Comparison of ENCODE assay signal across 15 cellular contexts in genomic region chr9:137680445-137681358, GRCh38.
DNase-seq lines count a peak whose midpoint lies in the region; ATAC-seq and TF ChIP-seq lines count a peak whose summit lies in the region.
"Had no signal": no experiment of that assay in that cellular context is flagged by ENCODE, and none has a peak within 500 bp of the region (broad histone marks: within the 10 kb centered on the region; RNA-seq: fewer than 3 reads in every experiment).

No MANE protein-coding gene starts in this region.

- H3F3A ChIP-seq in DOHH2 (ENCODE audit: control insufficient read depth, insufficient read depth) (peaks cover 15% of the 10 kb centered on the region), neural progenitor cell (ENCODE audit: low read depth) (peaks cover 22% of the 10 kb centered on the region)

- H2AFZ ChIP-seq in neural progenitor cell (replicated peaks), result no peak overlapping the region

- peak overlapping the region; percentile 69 for H3K4me2 ChIP-seq in DOHH2 (ENCODE audit: low read length)
- H3K4me2 ChIP-seq in neural progenitor cell, result peak overlapping the region; percentile 5

- H3K36me3 Mint-ChIP-seq in glutamatergic neuron (ENCODE audit: unreplicated experiment) (no peaks in the 10 kb centered on the region), neural progenitor cell (peaks cover 19% of the 10 kb centered on the region)
- peaks cover 0 to 6% of the 10 kb centered on the region in 2 donors for H3K36me3 Mint-ChIP-seq in activated naive CD4-positive, alpha-beta T cell treated with anti-CD3 and anti-CD28 coated beads, Interleukin-2, amount 50 U/mL, for 72 hours

- H3K9me3 ChIP-seq in DOHH2 (ENCODE audit: control insufficient read depth, insufficient read depth, low read length) (no peaks in the 10 kb centered on the region), neural progenitor cell (ENCODE audit: low read depth) (no peaks in the 10 kb centered on the region)
- H3K9me3 ChIP-seq: neutrophil, SJCRH30 had no signal

- H3K4me3 Mint-ChIP-seq in glutamatergic neuron (ENCODE audit: unreplicated experiment), result no peak overlapping the region
- no peak overlapping the region for H3K4me3 Mint-ChIP-seq in neural progenitor cell

- H3K27me3 Mint-ChIP-seq in glutamatergic neuron (ENCODE audit: unreplicated experiment) (no peaks in the 10 kb centered on the region), neural progenitor cell (ENCODE audit: insufficient read depth, low read depth) (no peaks in the 10 kb centered on the region)

- H3K79me2 ChIP-seq in DOHH2 (ENCODE audit: control insufficient read depth, low read length), result peaks cover 97% of the 10 kb centered on the region
- peaks cover 99% of the 10 kb centered on the region for H3K79me2 ChIP-seq in neural progenitor cell (ENCODE audit: low read depth)

- H3K4me1 Mint-ChIP-seq in glutamatergic neuron (ENCODE audit: low read depth, unreplicated experiment), result peaks cover 27% of the 10 kb centered on the region
- peaks cover 46% of the 10 kb centered on the region for H3K4me1 Mint-ChIP-seq in neural progenitor cell

- H4K20me1 ChIP-seq in DOHH2 (ENCODE audit: control insufficient read depth, insufficient read depth, low read depth, low read length) (0 out of 2 replicates have a peak, but pooled peaks cover 7% of the 10 kb centered on the region), neural progenitor cell (ENCODE audit: low read depth) (peaks cover 90% of the 10 kb centered on the region)

- no peaks in the 10 kb centered on the region for H3K9me2 ChIP-seq in DOHH2 (replicated peaks; ENCODE audit: control insufficient read depth, low read length)

- H3K9ac ChIP-seq in neural progenitor cell, result no peak overlapping the region

- H3K27me3 ChIP-seq in DOHH2 (ENCODE audit: control insufficient read depth, low read length) (no peaks in the 10 kb centered on the region), neural progenitor cell (no peaks in the 10 kb centered on the region)
- H3K27me3 ChIP-seq: neutrophil, SJCRH30 had no signal

- H3K27ac Mint-ChIP-seq in glutamatergic neuron (ENCODE audit: unreplicated experiment) (peak overlapping the region; percentile 17), neural progenitor cell (no peak overlapping the region)
- H3K27ac Mint-ChIP-seq in activated naive CD4-positive, alpha-beta T cell treated with anti-CD3 and anti-CD28 coated beads, Interleukin-2, amount 50 U/mL, for 72 hours, result no peak overlapping the region

- H3K36me3 ChIP-seq in DOHH2 (ENCODE audit: control insufficient read depth, low read length), result peaks cover 65% of the 10 kb centered on the region
- no peaks in the 10 kb centered on the region for H3K36me3 ChIP-seq in neural progenitor cell
- H3K36me3 ChIP-seq: neutrophil had no signal

- peak overlapping the region; percentile 84 for H3K27ac ChIP-seq in DOHH2 (ENCODE audit: low read depth, low read length)
- H3K27ac ChIP-seq in neural progenitor cell, result peak overlapping the region; percentile 7
- H3K27ac ChIP-seq: neutrophil, SJCRH30 had no signal

- no peak for TF ChIP-seq CTCF in DOHH2 (IDR thresholded peaks at IDR 0.05; ENCODE audit: low read depth, low read length, poor library complexity, severe bottlenecking)
- TF ChIP-seq CTCF in glutamatergic neuron (IDR thresholded peaks at IDR 0.05; ENCODE audit: partially characterized antibody, unreplicated experiment), result no peak
- TF ChIP-seq CTCF in neural progenitor cell (IDR thresholded peaks at IDR 0.05), result no peak

- H3K9me3 Mint-ChIP-seq in glutamatergic neuron (ENCODE audit: unreplicated experiment), result no peaks in the 10 kb centered on the region
- H3K9me3 Mint-ChIP-seq in neural progenitor cell, result peaks cover under 1% of the 10 kb centered on the region
- no peaks in the 10 kb centered on the region for H3K9me3 Mint-ChIP-seq in activated naive CD4-positive, alpha-beta T cell treated with anti-CD3 and anti-CD28 coated beads, Interleukin-2, amount 50 U/mL, for 72 hours

- H3K4me3 ChIP-seq in DOHH2 (ENCODE audit: low read length) (peak overlapping the region; percentile 64), neural progenitor cell (no peak overlapping the region)
- H3K4me3 ChIP-seq: SJCRH30 had no signal

- H3K4me1 ChIP-seq in DOHH2 (ENCODE audit: control insufficient read depth, low read length) (peaks cover 78% of the 10 kb centered on the region), neural progenitor cell (peaks cover 40% of the 10 kb centered on the region)
- H3K4me1 ChIP-seq: SJCRH30 had no signal

- DNase-seq in NCI-H526 (lab: John Stamatoyannopoulos, UW), result peak; percentile 46 to 49
- no peak for DNase-seq in glutamatergic neuron
- DNase-seq in neural progenitor cell (ENCODE audit: low spot score), result no peak
- DNase-seq in left lobe of liver (ENCODE audit: low spot score), result no peak
- no peak for DNase-seq in activated naive CD4-positive, alpha-beta T cell treated with anti-CD3 and anti-CD28 coated beads, Interleukin-2, amount 50 U/mL, for 72 hours (ENCODE audit: low spot score in 2 of 2)
- DNase-seq in H4 (ENCODE audit: low spot score), result no peak
- DNase-seq: activated CD8-positive, alpha-beta memory T cell treated with anti-CD3 and anti-CD28 coated beads for 24 hours; activated gamma-delta T cell; dermis blood vessel endothelial cell; NK-92 treated with Interleukin-12 subunit alpha and Interleukin-12 subunit beta, amount 100 ng/mL, for 24 hours; SJCRH30; stimulated activated naive CD4-positive, alpha-beta T cell had no signal

- ATAC-seq in left lobe of liver (no peak), GM18907 (IDR thresholded peaks at IDR 0.05; ENCODE audit: unreplicated experiment) (no peak)
- no peak for ATAC-seq in activated naive CD4-positive, alpha-beta T cell treated with anti-CD3 and anti-CD28 coated beads, Interleukin-2, amount 50 U/mL, for 72 hours

Comparison
In these comparisons a context has a peak if more than half of its experiments do, and no peak if none do; other contexts are left out.
1. DNase-seq: peak in NCI-H526 (2 of 2); none in glutamatergic neuron (single experiment), neural progenitor cell (single experiment), left lobe of liver (single experiment), activated naive CD4-positive, alpha-beta T cell treated with anti-CD3 and anti-CD28 coated beads, Interleukin-2, amount 50 U/mL, for 72 hours (0 of 2) and H4 (single experiment).